In the genomic region with DNA sequence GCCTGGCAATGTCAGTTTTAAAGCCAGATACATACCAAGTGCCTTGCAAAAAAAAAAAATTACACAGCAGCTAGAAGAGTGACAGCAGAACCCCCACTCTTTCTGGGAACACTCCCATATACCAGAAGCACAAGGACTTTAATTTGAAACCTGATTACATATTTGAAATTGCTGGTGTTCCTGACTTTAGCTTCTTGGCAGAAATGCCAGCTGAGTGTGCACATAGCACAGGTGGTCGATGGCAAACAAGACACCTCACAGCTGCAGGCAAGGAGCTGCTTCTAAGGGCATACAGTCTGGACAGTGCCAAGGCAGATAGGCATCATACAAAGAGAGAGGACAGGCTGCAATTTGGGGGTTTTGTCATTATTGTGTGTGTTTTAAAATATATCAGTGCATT, we compare ENCODE assay signal across 23 cellular contexts.
A peak's percentile ranks its signal among the peaks of the same experiment; 100 is the strongest.
DNase-seq lines count a peak whose midpoint lies in the region; ATAC-seq, FAIRE-seq and TF ChIP-seq lines count a peak whose summit lies in the region.
"Had no signal": no experiment of that assay in that cellular context is flagged by ENCODE, and none has a peak within 500 bp of the region (broad histone marks: within the 10 kb centered on the region; RNA-seq: fewer than 3 reads in every experiment).

No MANE protein-coding gene starts in this region.

- no peak overlapping the region for H2AFZ ChIP-seq in K562 (ENCODE audit: low read depth, low read length)
- no peak overlapping the region for H2AFZ ChIP-seq in Karpas-422 (ENCODE audit: low read length)

- H3K9me1 ChIP-seq in K562 (ENCODE audit: control insufficient read depth, insufficient read depth, low read length): no peaks in the 10 kb centered on the region

- no peak overlapping the region for H3K4me3 ChIP-seq in K562
- no peak overlapping the region for H3K4me3 ChIP-seq in pancreas
- H3K4me3 ChIP-seq in Karpas-422 (ENCODE audit: low read length): no peak overlapping the region
- H3K4me3 ChIP-seq in ovary: no peak overlapping the region
- H3K4me3 ChIP-seq: SK-N-MC, smooth muscle cell had no signal

- TF ChIP-seq RAD21 in K562 (CRISPR knock-in tag; conservative IDR thresholded peaks at IDR 0.05 in 1 of 2, IDR thresholded peaks at IDR 0.05 in 1 of 2): no peak

- FAIRE-seq in K562 (lab: Jason Lieb, UNC) (no peak), pancreas (lab: Jason Lieb, UNC) (no peak)
- FAIRE-seq: endothelial cell of umbilical vein had no signal

- TF ChIP-seq CTCF in K562 (IDR thresholded peaks at IDR 0.05 in 2 of 3, conservative IDR thresholded peaks at IDR 0.05 in 1 of 3; ENCODE audit: insufficient read depth in 2 of 3, low read depth in 1 of 3, low read length in 3 of 3): no peak
- no peak for TF ChIP-seq CTCF in pancreas (IDR thresholded peaks at IDR 0.05)
- TF ChIP-seq CTCF in ovary (IDR thresholded peaks at IDR 0.05): no peak

- CTCF ChIA-PET in K562 (lab: Yijun Ruan, JAX; ENCODE audit: low intra/inter-chr PET ratio): no interaction called here

- POLR2A ChIA-PET in K562 (lab: Yijun Ruan, JAX): interaction anchor here (1.0 kb wide), 2 partner anchors 11 to 172 kb away, joined by 3 read pairs; no protein-coding TSS in a partner anchor

- H3K4me2 ChIP-seq in K562 (ENCODE audit: insufficient read depth, low read length): no peak overlapping the region
- H3K4me2 ChIP-seq in Karpas-422 (ENCODE audit: low read depth, low read length, poor library complexity, severe bottlenecking): no peak overlapping the region
- H3K4me2 ChIP-seq: smooth muscle cell had no signal

- no peak overlapping the region for H3K9ac ChIP-seq in K562 (ENCODE audit: insufficient read depth in 1 of 2, low read depth in 2 of 2, low read length in 2 of 2)
- no peak overlapping the region for H3K9ac ChIP-seq in Karpas-422 (ENCODE audit: low read length)

- no peaks in the 10 kb centered on the region for H3K9me2 ChIP-seq in Karpas-422 (replicated peaks; ENCODE audit: insufficient read depth, low read length)

- WGBS in K562 (ENCODE audit: insufficient coverage, low coverage, missing lambda C conversion rate): 0% methylated on average over 1 of the region's 1 CpG
- 11 to 17% methylated on average over 1 of the region's 1 CpG for WGBS in pancreas, 2 donors
- WGBS in ovary, 3 donors: 14 to 55% (median 21%) methylated on average over 1 of the region's 1 CpG

- TF ChIP-seq EP300 in K562 (IDR thresholded peaks at IDR 0.05; ENCODE audit: low read length) (no peak), ovary (IDR thresholded peaks at IDR 0.05) (no peak)

- H3K4me1 ChIP-seq in K562 (replicated peaks in 1 of 2; ENCODE audit: control insufficient read depth in 2 of 2, insufficient read depth in 2 of 2, low read length in 2 of 2) (no peaks in the 10 kb centered on the region; a peak in 2 of 5 replicates), pancreas (peaks cover 37 to 41% (median 40%) of the 10 kb centered on the region in 3 donors), Karpas-422 (ENCODE audit: low read length) (no peaks in the 10 kb centered on the region), ovary (ENCODE audit: insufficient read depth) (peaks cover 4% of the 10 kb centered on the region)

- DNase-seq in Right ventricle myocardium superior (no peak), left ventricle myocardium superior (no peak), K562 (ENCODE audit: extremely low read depth in 1 of 4, low spot score in 3 of 4) (no peak), pancreas (peak in 3 of 6 donors; percentile 24 to 55 (median 33)), posterior vena cava (ENCODE audit: low spot score) (no peak), T1000 (lab: John Stamatoyannopoulos, UW) (no peak), Karpas-422 (no peak), ovary (no peak)
- DNase-seq: activated naive CD8-positive, alpha-beta T cell treated with anti-CD3 and anti-CD28 coated beads for 36 hours; brain microvascular endothelial cell; CD4-positive, alpha-beta memory T cell; DMS79; mammary epithelial cell; naive thymus-derived CD4-positive, alpha-beta T cell; NCI-H2081 treated with DMSO at 0.1 percent for 48 hours; stimulated activated CD4-positive, alpha-beta T cell treated with anti-CD3 and anti-CD28 coated beads, Interleukin-4, amount 100 ng/mL, for 4 hours; T-helper 9 cell had no signal

- no peak overlapping the region for H3K27ac ChIP-seq in K562 (ENCODE audit: extremely low read depth, low read depth, low read length)
- peak overlapping the region in 3 of 4 donors; percentile 33 to 39 (median 33) for H3K27ac ChIP-seq in pancreas
- no peak overlapping the region for H3K27ac ChIP-seq in Karpas-422 (ENCODE audit: low read length)
- no peak overlapping the region for H3K27ac ChIP-seq in ovary
- H3K27ac ChIP-seq: brain microvascular endothelial cell, SK-N-MC had no signal

- H3K27me3 ChIP-seq in K562 (ENCODE audit: control insufficient read depth in 2 of 2, insufficient read depth in 2 of 2, low read length in 2 of 2) (peaks cover 2 to 3% of the 10 kb centered on the region in 2 experiments; a peak in 2 of 5 replicates), pancreas (no peaks in the 10 kb centered on the region), Karpas-422 (ENCODE audit: low read length) (no peaks in the 10 kb centered on the region), ovary (no peaks in the 10 kb centered on the region)
- H3K27me3 ChIP-seq: brain microvascular endothelial cell had no signal

- intact Hi-C loops in Right ventricle myocardium superior (cut with DNase I): no loop called here
- intact Hi-C loops in left ventricle myocardium superior (cut with micrococcal nuclease): no loop called here
- intact Hi-C loops in K562 (cut with micrococcal nuclease): no loop called here
- intact Hi-C loops in pancreas (cut with DNase I): loop anchor here in 1 of 3 donors (10.0 kb wide), 1 partner anchor 294 kb away; no protein-coding TSS in a partner anchor
- intact Hi-C loops in posterior vena cava (cut with DNase I): no loop called here
- intact Hi-C loops in ovary (cut with DNase I): no loop called here

- H4K20me1 ChIP-seq in K562 (replicated peaks; ENCODE audit: control insufficient read depth, insufficient read depth, low read length) (no peaks in the 10 kb centered on the region), Karpas-422 (ENCODE audit: insufficient read depth, low read depth, low read length) (no peaks in the 10 kb centered on the region)

- H3K79me2 ChIP-seq in K562 (ENCODE audit: control insufficient read depth, insufficient read depth, low read length): no peaks in the 10 kb centered on the region
- H3K79me2 ChIP-seq in Karpas-422 (ENCODE audit: low read length): no peaks in the 10 kb centered on the region

- in situ Hi-C loops in K562 (cut with MboI): no loop called here

- ATAC-seq in Right ventricle myocardium superior (ENCODE audit: poor library complexity) (peak; percentile 34), left ventricle myocardium superior (no peak), K562 (no peak), pancreas (peak; percentile 35 to 78 (median 71))
- ATAC-seq: activated CD4-positive, CD25-positive, alpha-beta regulatory T cell treated with anti-CD3 and anti-CD28 coated beads, Interleukin-2, amount 50 U/mL, for 24 hours; HCT116; naive thymus-derived CD4-positive, alpha-beta T cell; Panc1 had no signal

- H3K36me3 ChIP-seq in K562 (ENCODE audit: control insufficient read depth, insufficient read depth, low read length): no peaks in the 10 kb centered on the region
- H3K36me3 ChIP-seq in pancreas: no peaks in the 10 kb centered on the region
- H3K36me3 ChIP-seq in Karpas-422 (ENCODE audit: insufficient read depth, low read length): no peaks in the 10 kb centered on the region
- H3K36me3 ChIP-seq in ovary: no peaks in the 10 kb centered on the region
- H3K36me3 ChIP-seq: brain microvascular endothelial cell had no signal

- H3K9me3 ChIP-seq in K562 (replicated peaks; ENCODE audit: control insufficient read depth, insufficient read depth, low read depth, low read length) (no peaks in the 10 kb centered on the region), pancreas (no peaks in the 10 kb centered on the region), Karpas-422 (ENCODE audit: low read length) (no peaks in the 10 kb centered on the region), ovary (no peaks in the 10 kb centered on the region)

- TF ChIP-seq POLR2A in K562 (conservative IDR thresholded peaks at IDR 0.05) (no peak), ovary (IDR thresholded peaks at IDR 0.05) (no peak)

- no TSS peak for BruUV-seq in K562 (replicated peaks; lab: Mats Ljungman, UMichigan)

TF ChIP-seq in K562, 482 proteins besides CTCF, POLR2A, EP300 and RAD21:
- peak; percentile 18 for TF ChIP-seq ZFP36 (IDR thresholded peaks at IDR 0.05; ENCODE audit: low read depth, low read length, partially characterized antibody)
- no peak for TF ChIP-seq ZNF146 (CRISPR knock-in tag; IDR thresholded peaks at IDR 0.05; ENCODE audit: unreplicated experiment)
- 0 out of 2 replicates have a peak, but pooled peaks have one; percentile 40 for TF ChIP-seq BMI1 (IDR thresholded peaks at IDR 0.05; ENCODE audit: low read length)
- no peak for TF ChIP-seq SNRNP70 (optimal IDR thresholded peaks at IDR 0.05; ENCODE audit: low read depth, low read length)

Comparison
In these comparisons a context has a peak if more than half of its experiments do, and no peak if none do; other contexts are left out.
1. ATAC-seq: peak in Right ventricle myocardium superior (single experiment) and pancreas (4 of 4); none in left ventricle myocardium superior (single experiment) and K562 (single experiment).
2. H3K27ac ChIP-seq: peak in pancreas (3 of 4); none in K562 (single experiment), Karpas-422 (single experiment) and ovary (0 of 2).